18 cellular contexts compared by ENCODE assay signal in genomic region chr21:32312976-32313375, GRCh38. TPM values are rescaled to one million over a fixed set of nuclear protein-coding genes. Genes with fewer than 3 reads are reported as not detected.
DNase-seq lines count a peak whose midpoint lies in the region; ATAC-seq and TF ChIP-seq lines count a peak whose summit lies in the region.
"Had no signal": no experiment of that assay in that cellular context is flagged by ENCODE, and none has a peak within 500 bp of the region (broad histone marks: within the 10 kb centered on the region; RNA-seq: fewer than 3 reads in every experiment).

No MANE protein-coding gene starts in this region.

- H3K9me3 Mint-ChIP-seq in activated CD8-positive, alpha-beta memory T cell treated with anti-CD3 and anti-CD28 coated beads, Interleukin-2, amount 10 ng/mL, durations not matched to agents 7 days and 5 days (ENCODE audit: low read depth) = no peaks in the 10 kb centered on the region
- H3K9me3 Mint-ChIP-seq in neural crest cell = no peaks in the 10 kb centered on the region
- H3K9me3 Mint-ChIP-seq: CD4-positive, alpha-beta T cell; H9 had no signal

- peaks cover 26% of the 10 kb centered on the region for H3K4me1 ChIP-seq in left ventricle myocardium inferior
- H3K4me1 ChIP-seq: A549, Caco-2 had no signal

- no peak overlapping the region for H3K27ac Mint-ChIP-seq in activated CD8-positive, alpha-beta memory T cell treated with anti-CD3 and anti-CD28 coated beads, Interleukin-2, amount 10 ng/mL, durations not matched to agents 7 days and 5 days
- H3K27ac Mint-ChIP-seq in neural crest cell (ENCODE audit: unreplicated experiment) = peak overlapping the region; percentile 50
- H3K27ac Mint-ChIP-seq: CD4-positive, alpha-beta T cell had no signal

- no peak overlapping the region for H3K4me3 ChIP-seq in left ventricle myocardium inferior
- H3K4me3 ChIP-seq: A549 had no signal

- intact Hi-C loops in left ventricle myocardium inferior (cut with micrococcal nuclease) = no loop called here
- intact Hi-C loops in cardiac septum (cut with DNase I) = no loop called here

- TF ChIP-seq CTCF in left ventricle myocardium inferior (IDR thresholded peaks at IDR 0.05; ENCODE audit: borderline replicate concordance) (no peak), neural crest cell (conservative IDR thresholded peaks at IDR 0.05) (no peak)

- H3K4me3 Mint-ChIP-seq in activated CD8-positive, alpha-beta memory T cell treated with anti-CD3 and anti-CD28 coated beads, Interleukin-2, amount 10 ng/mL, durations not matched to agents 7 days and 5 days = no peak overlapping the region
- H3K4me3 Mint-ChIP-seq in neural crest cell = no peak overlapping the region
- H3K4me3 Mint-ChIP-seq: CD4-positive, alpha-beta T cell; H9 had no signal

- H3K27me3 ChIP-seq in left ventricle myocardium inferior (ENCODE audit: low read depth) = no peaks in the 10 kb centered on the region

- CTCF ChIA-PET in activated CD8-positive, alpha-beta memory T cell treated with anti-CD3 and anti-CD28 coated beads, Interleukin-2, amount 10 ng/mL, durations not matched to agents 7 days and 5 days (lab: Charles Lee) = no interaction called here

- peaks cover 53% of the 10 kb centered on the region for H3K36me3 ChIP-seq in left ventricle myocardium inferior

- no peaks in the 10 kb centered on the region for H3K9me3 ChIP-seq in left ventricle myocardium inferior (replicated peaks)
- H3K9me3 ChIP-seq: A549, Caco-2 had no signal

- peaks cover 6% of the 10 kb centered on the region for H3K36me3 Mint-ChIP-seq in activated CD8-positive, alpha-beta memory T cell treated with anti-CD3 and anti-CD28 coated beads, Interleukin-2, amount 10 ng/mL, durations not matched to agents 7 days and 5 days
- no peaks in the 10 kb centered on the region for H3K36me3 Mint-ChIP-seq in neural crest cell (ENCODE audit: low read depth)

- peak; percentile 40 for DNase-seq in activated CD8-positive, alpha-beta memory T cell treated with anti-CD3 and anti-CD28 coated beads, Interleukin-2, amount 10 ng/mL, durations not matched to agents 7 days and 5 days
- DNase-seq in activated CD8-positive, alpha-beta memory T cell treated with anti-CD3 and anti-CD28 coated beads for 24 hours = no peak
- DNase-seq in left ventricle myocardium inferior (no peak), cardiac septum (ENCODE audit: low spot score) (no peak), neural crest cell (ENCODE audit: low read depth, low spot score) (no peak), GDM1 (lab: John Stamatoyannopoulos, UW) (no peak), T-helper 9 cell (no peak)
- DNase-seq: AML-193; Caco-2; CD4-positive, alpha-beta T cell; GF-D8; H9 had no signal

- H3K27me3 Mint-ChIP-seq in activated CD8-positive, alpha-beta memory T cell treated with anti-CD3 and anti-CD28 coated beads, Interleukin-2, amount 10 ng/mL, durations not matched to agents 7 days and 5 days = no peaks in the 10 kb centered on the region
- H3K27me3 Mint-ChIP-seq in neural crest cell (ENCODE audit: low read depth) = no peaks in the 10 kb centered on the region
- H3K27me3 Mint-ChIP-seq: CD4-positive, alpha-beta T cell had no signal

- ATAC-seq in activated CD8-positive, alpha-beta memory T cell treated with anti-CD3 and anti-CD28 coated beads, Interleukin-2, amount 10 ng/mL, durations not matched to agents 7 days and 5 days = no peak
- no peak for ATAC-seq in GM21737 (IDR thresholded peaks at IDR 0.05; ENCODE audit: unreplicated experiment)
- ATAC-seq: A549, HepG2 had no signal

- H3K4me1 Mint-ChIP-seq in activated CD8-positive, alpha-beta memory T cell treated with anti-CD3 and anti-CD28 coated beads, Interleukin-2, amount 10 ng/mL, durations not matched to agents 7 days and 5 days = no peaks in the 10 kb centered on the region
- peaks cover 4% of the 10 kb centered on the region for H3K4me1 Mint-ChIP-seq in neural crest cell
- H3K4me1 Mint-ChIP-seq: H9 had no signal

- peak overlapping the region; percentile 70 for H3K27ac ChIP-seq in left ventricle myocardium inferior (replicated peaks)
- H3K27ac ChIP-seq: 22Rv1, A549, C4-2B had no signal

RNA-seq across cellular contexts. Expression of gene MRAP, which starts 14.3 kb away (rescaled TPM):
- total RNA-seq in activated CD8-positive, alpha-beta memory T cell treated with anti-CD3 and anti-CD28 coated beads, Interleukin-2, amount 10 ng/mL, durations not matched to agents 7 days and 5 days = not detected
- total RNA-seq in left ventricle myocardium inferior = not detected
- total RNA-seq in cardiac septum = not detected
- total RNA-seq in neural crest cell = not detected in 2 replicates
- total RNA-seq: Caco-2; CD4-positive, alpha-beta T cell; H1; H9 had no signal

RNA-seq across cellular contexts. Expression of gene MIS18A, which starts 34.1 kb away (rescaled TPM):
- total RNA-seq in activated CD8-positive, alpha-beta memory T cell treated with anti-CD3 and anti-CD28 coated beads, Interleukin-2, amount 10 ng/mL, durations not matched to agents 7 days and 5 days = 10 to 100 TPM; 29.3 to 30.1 TPM
- total RNA-seq in left ventricle myocardium inferior (3.2 TPM), cardiac septum (2.6 TPM), neural crest cell (49.7 and 50.9 TPM in 2 replicates)
